In the genomic region with DNA sequence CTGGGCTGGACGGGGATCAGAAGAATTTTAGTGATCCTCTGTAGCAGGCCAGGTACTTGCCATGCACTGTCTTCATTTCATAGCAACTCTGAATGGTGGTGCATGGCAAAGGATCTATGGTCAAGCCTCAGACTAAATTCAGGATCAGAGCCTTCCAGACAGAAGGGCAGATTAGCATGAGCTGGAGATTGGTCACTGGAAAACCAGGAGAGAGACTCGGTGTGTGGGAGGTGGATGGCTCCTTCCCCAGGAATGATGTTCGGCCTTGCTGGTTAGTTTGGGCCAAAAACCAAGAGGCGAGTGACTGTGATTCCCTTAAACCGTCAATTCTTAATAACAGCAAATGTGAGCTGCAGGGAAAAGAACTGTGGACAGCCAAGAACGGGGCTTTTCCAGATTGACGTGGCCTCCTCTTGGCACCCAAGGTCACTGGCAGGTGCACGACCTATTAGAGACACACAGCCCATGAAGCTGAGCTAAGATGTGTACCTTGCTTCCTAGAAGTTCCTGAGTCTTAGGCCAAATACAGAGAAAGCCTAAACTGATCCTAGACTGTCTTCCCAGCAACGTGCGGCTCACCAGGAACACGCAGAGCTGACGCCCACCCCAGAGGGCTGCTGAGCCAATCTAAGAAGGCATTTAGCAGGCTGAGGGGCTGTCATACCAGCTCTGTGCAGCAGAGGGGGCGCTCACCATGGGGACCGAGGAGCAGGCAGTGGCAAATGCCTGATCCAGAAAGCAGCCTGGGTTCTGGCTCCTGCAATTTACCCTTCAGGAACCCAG, we compare ENCODE assay signal across 8 cellular contexts. TPM values are rescaled to one million over a fixed set of nuclear protein-coding genes. Genes with fewer than 3 reads are reported as not detected.
A peak's percentile ranks its signal among the peaks of the same experiment; 100 is the strongest.
DNase-seq lines count a peak whose midpoint lies in the region; ATAC-seq and TF ChIP-seq lines count a peak whose summit lies in the region.

No MANE protein-coding gene starts in this region.

- H3K79me2 ChIP-seq in hepatocyte (no peaks in the 10 kb centered on the region), smooth muscle cell (ENCODE audit: low read depth) (no peaks in the 10 kb centered on the region)

- H3K9ac ChIP-seq in smooth muscle cell (ENCODE audit: low read depth) = no peak overlapping the region

- H3K36me3 ChIP-seq in hepatocyte (replicated peaks; ENCODE audit: insufficient read depth, low read depth) (no peaks in the 10 kb centered on the region), smooth muscle cell (ENCODE audit: low read depth) (no peaks in the 10 kb centered on the region)

- H3K4me3 ChIP-seq in LNCaP clone FGC (ENCODE audit: low read depth, low read length) = no peak overlapping the region
- no peak overlapping the region for H3K4me3 ChIP-seq in hepatocyte
- no peak overlapping the region for H3K4me3 ChIP-seq in smooth muscle cell

- no peaks in the 10 kb centered on the region for H3K9me2 ChIP-seq in hepatocyte (replicated peaks; ENCODE audit: insufficient read depth)

- H3K4me1 ChIP-seq in hepatocyte (ENCODE audit: insufficient read depth) = no peaks in the 10 kb centered on the region
- H3K4me1 ChIP-seq in smooth muscle cell (ENCODE audit: low read depth) = no peaks in the 10 kb centered on the region

- TF ChIP-seq CTCF in LNCaP clone FGC (IDR thresholded peaks at IDR 0.05; ENCODE audit: control insufficient read depth, extremely low read depth, insufficient read depth) (peak; percentile 64), hepatocyte (IDR thresholded peaks at IDR 0.05; ENCODE audit: poor library complexity) (peak; percentile 83), smooth muscle cell (IDR thresholded peaks at IDR 0.05; ENCODE audit: borderline replicate concordance, insufficient read depth, poor library complexity, severe bottlenecking) (peak; percentile 76)

- H3K27ac ChIP-seq in hepatocyte = no peak overlapping the region
- no peak overlapping the region for H3K27ac ChIP-seq in smooth muscle cell (ENCODE audit: low read depth)

- H3K27me3 ChIP-seq in hepatocyte (no peaks in the 10 kb centered on the region), smooth muscle cell (ENCODE audit: low read depth) (no peaks in the 10 kb centered on the region)

- DNase-seq in EL (peak; percentile 68), LNCaP clone FGC (ENCODE audit: low read depth) (no peak), T-helper 2 cell (peak; percentile 27 to 66 (median 57)), amygdala (lab: John Stamatoyannopoulos, UW) (peak in 54 of 56 donors; percentile 14 to 85 (median 58)), hepatocyte (ENCODE audit: low spot score) (peak; percentile 83), smooth muscle cell (lab: John Stamatoyannopoulos, UW; ENCODE audit: unreplicated experiment) (peak; percentile 33)

- no peaks in the 10 kb centered on the region for H3F3A ChIP-seq in smooth muscle cell (ENCODE audit: low read depth)

- whole genome bisulfite sequencing in hepatocyte (ENCODE audit: low lambda C conversion rate, missing lambda C conversion rate) = 60% methylated on average over 14 of the region's 14 CpGs
- 61% methylated on average over 14 of the region's 14 CpGs for WGBS in smooth muscle cell (ENCODE audit: low lambda C conversion rate)

- no peaks in the 10 kb centered on the region for H4K20me1 ChIP-seq in hepatocyte (ENCODE audit: insufficient read depth, poor library complexity, severe bottlenecking)
- H4K20me1 ChIP-seq in smooth muscle cell (ENCODE audit: low read depth) = no peaks in the 10 kb centered on the region

- ATAC-seq in HG03175 (IDR thresholded peaks at IDR 0.05; ENCODE audit: unreplicated experiment) (no peak), HG02885 (IDR thresholded peaks at IDR 0.05; ENCODE audit: poor library complexity, unreplicated experiment) (no peak)

- H3K4me2 ChIP-seq in hepatocyte (no peak overlapping the region), smooth muscle cell (no peak overlapping the region)

- H3K9me3 ChIP-seq in hepatocyte (ENCODE audit: low read depth) (no peaks in the 10 kb centered on the region), smooth muscle cell (replicated peaks; ENCODE audit: low read depth) (no peaks in the 10 kb centered on the region)

- H2AFZ ChIP-seq in hepatocyte = no peak overlapping the region
- H2AFZ ChIP-seq in smooth muscle cell (ENCODE audit: low read depth) = no peak overlapping the region

RNA-seq across cellular contexts. Expression of gene ALDH4A1, which starts 18.5 kb away (rescaled TPM):
- total RNA-seq in hepatocyte (41.4 and 51.7 TPM in 2 replicates), smooth muscle cell (4.6 and 4.8 TPM in 2 replicates)
- polyA plus RNA-seq in hepatocyte (32.4 and 49.1 TPM in 2 replicates), smooth muscle cell (6.3 and 7.2 TPM in 2 replicates)

RNA-seq across cellular contexts. Expression of gene TAS1R2, which starts 24.4 kb away (rescaled TPM):
- total RNA-seq in hepatocyte (not detected in 2 replicates), smooth muscle cell (not detected in 2 replicates)
- polyA plus RNA-seq in hepatocyte (not detected in 2 replicates), smooth muscle cell (not detected in 2 replicates)
